Comparison of ENCODE assay signal across 1 cellular context in the genomic region with DNA sequence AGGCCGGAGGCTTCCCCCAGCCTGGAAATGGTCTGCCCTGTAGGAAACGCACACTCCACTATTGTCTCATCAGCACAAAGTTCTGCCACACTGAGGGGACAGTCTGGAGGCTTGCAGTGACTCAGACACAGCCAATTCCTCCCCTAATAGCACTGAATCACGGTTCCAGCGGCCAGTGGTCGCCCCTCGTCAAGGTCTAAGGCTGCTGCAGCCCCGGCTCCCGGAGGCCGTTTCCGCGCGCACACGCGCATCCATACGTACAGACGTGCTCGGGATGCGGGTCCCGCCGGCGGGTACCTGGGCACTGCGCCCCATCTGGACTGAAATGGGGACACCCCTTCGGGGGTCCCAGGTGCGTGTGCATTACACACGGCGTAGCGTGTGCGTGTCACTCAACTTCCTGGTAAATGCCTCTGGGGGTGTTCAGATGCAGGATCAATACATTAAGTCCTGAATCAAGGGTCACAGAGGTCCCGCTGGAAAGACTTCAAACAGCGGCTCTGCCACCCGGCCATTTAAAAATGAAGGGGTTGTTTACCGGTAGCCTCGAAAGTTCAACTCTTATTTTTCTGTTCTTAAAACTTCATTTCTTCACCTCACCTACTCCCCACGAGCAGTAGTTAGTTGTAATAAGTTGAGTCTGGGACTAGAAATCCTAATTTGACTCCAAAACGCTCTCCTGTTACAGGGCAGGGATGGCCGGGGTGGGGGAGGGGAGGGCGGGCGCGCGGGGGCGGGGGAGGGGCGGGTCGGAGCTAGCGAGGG.
TF ChIP-seq lines count a peak whose summit lies in the region.

No MANE protein-coding gene starts in this region.

TF ChIP-seq in HepG2, 621 proteins besides CTCF, POLR2A, EP300 and RAD21 (continued from another document and continues in another):
- TF ChIP-seq FOXJ3 (CRISPR knock-in tag; IDR thresholded peaks at IDR 0.05; ENCODE audit: borderline replicate concordance) (no peak), PRPF4 (IDR thresholded peaks at IDR 0.05; ENCODE audit: low read depth, low read length, poor library complexity, severe bottlenecking) (no peak), ZNF605 (CRISPR knock-in tag; IDR thresholded peaks at IDR 0.05) (no peak), ZNF570 (CRISPR knock-in tag; IDR thresholded peaks at IDR 0.05; ENCODE audit: borderline replicate concordance) (no peak), ZSCAN9 (CRISPR knock-in tag; IDR thresholded peaks at IDR 0.05; ENCODE audit: borderline replicate concordance) (no peak), GPN1 (CRISPR knock-in tag; IDR thresholded peaks at IDR 0.05; ENCODE audit: borderline replicate concordance) (no peak), FOXP1 (IDR thresholded peaks at IDR 0.05) (no peak), FOXP1 (CRISPR knock-in tag; IDR thresholded peaks at IDR 0.05) (no peak), SRSF1 (optimal IDR thresholded peaks at IDR 0.05; ENCODE audit: low read depth, low read length) (no peak), SP2 (CRISPR knock-in tag; IDR thresholded peaks at IDR 0.05) (no peak), ZNF558 (CRISPR knock-in tag; IDR thresholded peaks at IDR 0.05; ENCODE audit: borderline replicate concordance) (no peak), BRD4 (CRISPR knock-in tag; IDR thresholded peaks at IDR 0.05) (no peak), ZNF619 (CRISPR knock-in tag; IDR thresholded peaks at IDR 0.05) (no peak), KMT2B (CRISPR knock-in tag; IDR thresholded peaks at IDR 0.05) (peak; percentile 4; the same call in 1 of the 2 replicates), AHR (CRISPR knock-in tag; IDR thresholded peaks at IDR 0.05) (0 out of 2 replicates have a peak, but pooled peaks have one; percentile 38), KLF12 (CRISPR knock-in tag; IDR thresholded peaks at IDR 0.05; ENCODE audit: borderline replicate concordance) (peak; percentile 67; the same call in 1 of the 2 replicates), FOXC1 (CRISPR knock-in tag; IDR thresholded peaks at IDR 0.05; ENCODE audit: borderline replicate concordance) (no peak), KLF9 (CRISPR knock-in tag; IDR thresholded peaks at IDR 0.05; ENCODE audit: low read depth) (no peak), U2AF1 (optimal IDR thresholded peaks at IDR 0.05; ENCODE audit: low read depth, low read length) (no peak), ZNF205 (CRISPR knock-in tag; IDR thresholded peaks at IDR 0.05) (no peak), ZNF24 (IDR thresholded peaks at IDR 0.05) (no peak), ELF1 (CRISPR knock-in tag; IDR thresholded peaks at IDR 0.05) (no peak), POLR2G (IDR thresholded peaks at IDR 0.05; ENCODE audit: low read depth, low read length) (peak; percentile 77), ETV5 (CRISPR knock-in tag; IDR thresholded peaks at IDR 0.05; ENCODE audit: borderline replicate concordance) (no peak), ZNF160 (CRISPR knock-in tag; IDR thresholded peaks at IDR 0.05) (no peak), SALL2 (CRISPR knock-in tag; IDR thresholded peaks at IDR 0.05) (no peak), CEBPG (CRISPR knock-in tag; IDR thresholded peaks at IDR 0.05) (no peak), ZNF33A (CRISPR knock-in tag; IDR thresholded peaks at IDR 0.05; ENCODE audit: borderline replicate concordance) (peak; percentile 44; the same call in 1 of the 2 replicates), ARID2 (CRISPR knock-in tag; IDR thresholded peaks at IDR 0.05; ENCODE audit: borderline replicate concordance) (0 out of 2 replicates have a peak, but pooled peaks have one; percentile 41), TAF1 (CRISPR knock-in tag; IDR thresholded peaks at IDR 0.05) (peak; percentile 80), HDAC1 (CRISPR knock-in tag; IDR thresholded peaks at IDR 0.05) (peak; percentile 17; the same call in 1 of the 2 replicates)
- TF ChIP-seq, protein P1, sequence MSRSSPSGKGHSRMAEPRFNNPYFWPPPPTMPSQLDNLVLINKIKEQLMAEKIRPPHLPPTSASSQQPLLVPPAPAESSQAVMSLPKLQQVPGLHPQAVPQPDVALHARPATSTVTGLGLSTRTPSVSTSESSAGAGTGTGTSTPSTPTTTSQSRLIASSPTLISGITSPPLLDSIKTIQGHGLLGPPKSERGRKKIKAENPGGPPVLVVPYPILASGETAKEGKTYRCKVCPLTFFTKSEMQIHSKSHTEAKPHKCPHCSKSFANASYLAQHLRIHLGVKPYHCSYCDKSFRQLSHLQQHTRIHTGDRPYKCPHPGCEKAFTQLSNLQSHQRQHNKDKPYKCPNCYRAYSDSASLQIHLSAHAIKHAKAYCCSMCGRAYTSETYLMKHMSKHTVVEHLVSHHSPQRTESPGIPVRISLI (CRISPR knock-in tag; IDR thresholded peaks at IDR 0.05; ENCODE audit: borderline replicate concordance) = no peak
- TF ChIP-seq, protein P2, sequence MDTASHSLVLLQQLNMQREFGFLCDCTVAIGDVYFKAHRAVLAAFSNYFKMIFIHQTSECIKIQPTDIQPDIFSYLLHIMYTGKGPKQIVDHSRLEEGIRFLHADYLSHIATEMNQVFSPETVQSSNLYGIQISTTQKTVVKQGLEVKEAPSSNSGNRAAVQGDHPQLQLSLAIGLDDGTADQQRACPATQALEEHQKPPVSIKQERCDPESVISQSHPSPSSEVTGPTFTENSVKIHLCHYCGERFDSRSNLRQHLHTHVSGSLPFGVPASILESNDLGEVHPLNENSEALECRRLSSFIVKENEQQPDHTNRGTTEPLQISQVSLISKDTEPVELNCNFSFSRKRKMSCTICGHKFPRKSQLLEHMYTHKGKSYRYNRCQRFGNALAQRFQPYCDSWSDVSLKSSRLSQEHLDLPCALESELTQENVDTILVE (CRISPR knock-in tag; IDR thresholded peaks at IDR 0.05) = no peak
- TF ChIP-seq, protein P3, sequence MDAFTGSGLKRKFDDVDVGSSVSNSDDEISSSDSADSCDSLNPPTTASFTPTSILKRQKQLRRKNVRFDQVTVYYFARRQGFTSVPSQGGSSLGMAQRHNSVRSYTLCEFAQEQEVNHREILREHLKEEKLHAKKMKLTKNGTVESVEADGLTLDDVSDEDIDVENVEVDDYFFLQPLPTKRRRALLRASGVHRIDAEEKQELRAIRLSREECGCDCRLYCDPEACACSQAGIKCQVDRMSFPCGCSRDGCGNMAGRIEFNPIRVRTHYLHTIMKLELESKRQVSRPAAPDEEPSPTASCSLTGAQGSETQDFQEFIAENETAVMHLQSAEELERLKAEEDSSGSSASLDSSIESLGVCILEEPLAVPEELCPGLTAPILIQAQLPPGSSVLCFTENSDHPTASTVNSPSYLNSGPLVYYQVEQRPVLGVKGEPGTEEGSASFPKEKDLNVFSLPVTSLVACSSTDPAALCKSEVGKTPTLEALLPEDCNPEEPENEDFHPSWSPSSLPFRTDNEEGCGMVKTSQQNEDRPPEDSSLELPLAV (CRISPR knock-in tag; conservative IDR thresholded peaks at IDR 0.05; ENCODE audit: low read depth) = no peak
- TF ChIP-seq, protein P4, sequence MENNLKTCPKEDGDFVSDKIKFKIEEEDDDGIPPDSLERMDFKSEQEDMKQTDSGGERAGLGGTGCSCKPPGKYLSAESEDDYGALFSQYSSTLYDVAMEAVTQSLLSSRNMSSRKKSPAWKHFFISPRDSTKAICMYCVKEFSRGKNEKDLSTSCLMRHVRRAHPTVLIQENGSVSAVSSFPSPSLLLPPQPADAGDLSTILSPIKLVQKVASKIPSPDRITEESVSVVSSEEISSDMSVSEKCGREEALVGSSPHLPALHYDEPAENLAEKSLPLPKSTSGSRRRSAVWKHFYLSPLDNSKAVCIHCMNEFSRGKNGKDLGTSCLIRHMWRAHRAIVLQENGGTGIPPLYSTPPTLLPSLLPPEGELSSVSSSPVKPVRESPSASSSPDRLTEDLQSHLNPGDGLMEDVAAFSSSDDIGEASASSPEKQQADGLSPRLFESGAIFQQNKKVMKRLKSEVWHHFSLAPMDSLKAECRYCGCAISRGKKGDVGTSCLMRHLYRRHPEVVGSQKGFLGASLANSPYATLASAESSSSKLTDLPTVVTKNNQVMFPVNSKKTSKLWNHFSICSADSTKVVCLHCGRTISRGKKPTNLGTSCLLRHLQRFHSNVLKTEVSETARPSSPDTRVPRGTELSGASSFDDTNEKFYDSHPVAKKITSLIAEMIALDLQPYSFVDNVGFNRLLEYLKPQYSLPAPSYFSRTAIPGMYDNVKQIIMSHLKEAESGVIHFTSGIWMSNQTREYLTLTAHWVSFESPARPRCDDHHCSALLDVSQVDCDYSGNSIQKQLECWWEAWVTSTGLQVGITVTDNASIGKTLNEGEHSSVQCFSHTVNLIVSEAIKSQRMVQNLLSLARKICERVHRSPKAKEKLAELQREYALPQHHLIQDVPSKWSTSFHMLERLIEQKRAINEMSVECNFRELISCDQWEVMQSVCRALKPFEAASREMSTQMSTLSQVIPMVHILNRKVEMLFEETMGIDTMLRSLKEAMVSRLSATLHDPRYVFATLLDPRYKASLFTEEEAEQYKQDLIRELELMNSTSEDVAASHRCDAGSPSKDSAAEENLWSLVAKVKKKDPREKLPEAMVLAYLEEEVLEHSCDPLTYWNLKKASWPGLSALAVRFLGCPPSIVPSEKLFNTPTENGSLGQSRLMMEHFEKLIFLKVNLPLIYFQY (CRISPR knock-in tag; IDR thresholded peaks at IDR 0.05; ENCODE audit: borderline replicate concordance) = no peak
- TF ChIP-seq, protein P5, sequence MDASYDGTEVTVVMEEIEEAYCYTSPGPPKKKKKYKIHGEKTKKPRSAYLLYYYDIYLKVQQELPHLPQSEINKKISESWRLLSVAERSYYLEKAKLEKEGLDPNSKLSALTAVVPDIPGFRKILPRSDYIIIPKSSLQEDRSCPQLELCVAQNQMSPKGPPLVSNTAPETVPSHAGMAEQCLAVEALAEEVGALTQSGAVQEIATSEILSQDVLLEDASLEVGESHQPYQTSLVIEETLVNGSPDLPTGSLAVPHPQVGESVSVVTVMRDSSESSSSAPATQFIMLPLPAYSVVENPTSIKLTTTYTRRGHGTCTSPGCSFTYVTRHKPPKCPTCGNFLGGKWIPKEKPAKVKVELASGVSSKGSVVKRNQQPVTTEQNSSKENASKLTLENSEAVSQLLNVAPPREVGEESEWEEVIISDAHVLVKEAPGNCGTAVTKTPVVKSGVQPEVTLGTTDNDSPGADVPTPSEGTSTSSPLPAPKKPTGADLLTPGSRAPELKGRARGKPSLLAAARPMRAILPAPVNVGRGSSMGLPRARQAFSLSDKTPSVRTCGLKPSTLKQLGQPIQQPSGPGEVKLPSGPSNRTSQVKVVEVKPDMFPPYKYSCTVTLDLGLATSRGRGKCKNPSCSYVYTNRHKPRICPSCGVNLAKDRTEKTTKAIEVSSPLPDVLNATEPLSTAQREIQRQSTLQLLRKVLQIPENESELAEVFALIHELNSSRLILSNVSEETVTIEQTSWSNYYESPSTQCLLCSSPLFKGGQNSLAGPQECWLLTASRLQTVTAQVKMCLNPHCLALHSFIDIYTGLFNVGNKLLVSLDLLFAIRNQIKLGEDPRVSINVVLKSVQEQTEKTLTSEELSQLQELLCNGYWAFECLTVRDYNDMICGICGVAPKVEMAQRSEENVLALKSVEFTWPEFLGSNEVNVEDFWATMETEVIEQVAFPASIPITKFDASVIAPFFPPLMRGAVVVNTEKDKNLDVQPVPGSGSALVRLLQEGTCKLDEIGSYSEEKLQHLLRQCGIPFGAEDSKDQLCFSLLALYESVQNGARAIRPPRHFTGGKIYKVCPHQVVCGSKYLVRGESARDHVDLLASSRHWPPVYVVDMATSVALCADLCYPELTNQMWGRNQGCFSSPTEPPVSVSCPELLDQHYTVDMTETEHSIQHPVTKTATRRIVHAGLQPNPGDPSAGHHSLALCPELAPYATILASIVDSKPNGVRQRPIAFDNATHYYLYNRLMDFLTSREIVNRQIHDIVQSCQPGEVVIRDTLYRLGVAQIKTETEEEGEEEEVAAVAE (CRISPR knock-in tag; IDR thresholded peaks at IDR 0.05; ENCODE audit: borderline replicate concordance) = no peak
- TF ChIP-seq, protein P6, sequence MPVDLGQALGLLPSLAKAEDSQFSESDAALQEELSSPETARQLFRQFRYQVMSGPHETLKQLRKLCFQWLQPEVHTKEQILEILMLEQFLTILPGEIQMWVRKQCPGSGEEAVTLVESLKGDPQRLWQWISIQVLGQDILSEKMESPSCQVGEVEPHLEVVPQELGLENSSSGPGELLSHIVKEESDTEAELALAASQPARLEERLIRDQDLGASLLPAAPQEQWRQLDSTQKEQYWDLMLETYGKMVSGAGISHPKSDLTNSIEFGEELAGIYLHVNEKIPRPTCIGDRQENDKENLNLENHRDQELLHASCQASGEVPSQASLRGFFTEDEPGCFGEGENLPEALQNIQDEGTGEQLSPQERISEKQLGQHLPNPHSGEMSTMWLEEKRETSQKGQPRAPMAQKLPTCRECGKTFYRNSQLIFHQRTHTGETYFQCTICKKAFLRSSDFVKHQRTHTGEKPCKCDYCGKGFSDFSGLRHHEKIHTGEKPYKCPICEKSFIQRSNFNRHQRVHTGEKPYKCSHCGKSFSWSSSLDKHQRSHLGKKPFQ (CRISPR knock-in tag; IDR thresholded peaks at IDR 0.05; ENCODE audit: insufficient replicate concordance) = no peak
- TF ChIP-seq, protein P7, sequence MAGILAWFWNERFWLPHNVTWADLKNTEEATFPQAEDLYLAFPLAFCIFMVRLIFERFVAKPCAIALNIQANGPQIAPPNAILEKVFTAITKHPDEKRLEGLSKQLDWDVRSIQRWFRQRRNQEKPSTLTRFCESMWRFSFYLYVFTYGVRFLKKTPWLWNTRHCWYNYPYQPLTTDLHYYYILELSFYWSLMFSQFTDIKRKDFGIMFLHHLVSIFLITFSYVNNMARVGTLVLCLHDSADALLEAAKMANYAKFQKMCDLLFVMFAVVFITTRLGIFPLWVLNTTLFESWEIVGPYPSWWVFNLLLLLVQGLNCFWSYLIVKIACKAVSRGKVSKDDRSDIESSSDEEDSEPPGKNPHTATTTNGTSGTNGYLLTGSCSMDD (CRISPR knock-in tag; IDR thresholded peaks at IDR 0.05) = no peak
- TF ChIP-seq, protein P8, sequence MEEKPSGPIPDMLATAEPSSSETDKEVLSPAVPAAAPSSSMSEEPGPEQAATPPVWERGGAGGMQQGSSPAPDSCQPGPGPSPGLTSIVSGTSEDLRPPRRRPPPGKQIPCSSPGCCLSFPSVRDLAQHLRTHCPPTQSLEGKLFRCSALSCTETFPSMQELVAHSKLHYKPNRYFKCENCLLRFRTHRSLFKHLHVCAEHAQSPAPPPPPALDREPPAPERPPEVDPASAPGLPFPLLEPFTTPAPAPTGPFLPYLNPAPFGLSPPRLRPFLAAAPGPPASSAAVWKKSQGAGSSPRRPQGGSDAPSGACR (CRISPR knock-in tag; IDR thresholded peaks at IDR 0.05) = no peak
- TF ChIP-seq, protein P9, sequence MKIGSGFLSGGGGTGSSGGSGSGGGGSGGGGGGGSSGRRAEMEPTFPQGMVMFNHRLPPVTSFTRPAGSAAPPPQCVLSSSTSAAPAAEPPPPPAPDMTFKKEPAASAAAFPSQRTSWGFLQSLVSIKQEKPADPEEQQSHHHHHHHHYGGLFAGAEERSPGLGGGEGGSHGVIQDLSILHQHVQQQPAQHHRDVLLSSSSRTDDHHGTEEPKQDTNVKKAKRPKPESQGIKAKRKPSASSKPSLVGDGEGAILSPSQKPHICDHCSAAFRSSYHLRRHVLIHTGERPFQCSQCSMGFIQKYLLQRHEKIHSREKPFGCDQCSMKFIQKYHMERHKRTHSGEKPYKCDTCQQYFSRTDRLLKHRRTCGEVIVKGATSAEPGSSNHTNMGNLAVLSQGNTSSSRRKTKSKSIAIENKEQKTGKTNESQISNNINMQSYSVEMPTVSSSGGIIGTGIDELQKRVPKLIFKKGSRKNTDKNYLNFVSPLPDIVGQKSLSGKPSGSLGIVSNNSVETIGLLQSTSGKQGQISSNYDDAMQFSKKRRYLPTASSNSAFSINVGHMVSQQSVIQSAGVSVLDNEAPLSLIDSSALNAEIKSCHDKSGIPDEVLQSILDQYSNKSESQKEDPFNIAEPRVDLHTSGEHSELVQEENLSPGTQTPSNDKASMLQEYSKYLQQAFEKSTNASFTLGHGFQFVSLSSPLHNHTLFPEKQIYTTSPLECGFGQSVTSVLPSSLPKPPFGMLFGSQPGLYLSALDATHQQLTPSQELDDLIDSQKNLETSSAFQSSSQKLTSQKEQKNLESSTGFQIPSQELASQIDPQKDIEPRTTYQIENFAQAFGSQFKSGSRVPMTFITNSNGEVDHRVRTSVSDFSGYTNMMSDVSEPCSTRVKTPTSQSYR (CRISPR knock-in tag; IDR thresholded peaks at IDR 0.05; ENCODE audit: borderline replicate concordance) = peak; percentile 64; the same call in 1 of the 2 replicates
